23 cellular contexts compared by ENCODE assay signal in the genomic region with DNA sequence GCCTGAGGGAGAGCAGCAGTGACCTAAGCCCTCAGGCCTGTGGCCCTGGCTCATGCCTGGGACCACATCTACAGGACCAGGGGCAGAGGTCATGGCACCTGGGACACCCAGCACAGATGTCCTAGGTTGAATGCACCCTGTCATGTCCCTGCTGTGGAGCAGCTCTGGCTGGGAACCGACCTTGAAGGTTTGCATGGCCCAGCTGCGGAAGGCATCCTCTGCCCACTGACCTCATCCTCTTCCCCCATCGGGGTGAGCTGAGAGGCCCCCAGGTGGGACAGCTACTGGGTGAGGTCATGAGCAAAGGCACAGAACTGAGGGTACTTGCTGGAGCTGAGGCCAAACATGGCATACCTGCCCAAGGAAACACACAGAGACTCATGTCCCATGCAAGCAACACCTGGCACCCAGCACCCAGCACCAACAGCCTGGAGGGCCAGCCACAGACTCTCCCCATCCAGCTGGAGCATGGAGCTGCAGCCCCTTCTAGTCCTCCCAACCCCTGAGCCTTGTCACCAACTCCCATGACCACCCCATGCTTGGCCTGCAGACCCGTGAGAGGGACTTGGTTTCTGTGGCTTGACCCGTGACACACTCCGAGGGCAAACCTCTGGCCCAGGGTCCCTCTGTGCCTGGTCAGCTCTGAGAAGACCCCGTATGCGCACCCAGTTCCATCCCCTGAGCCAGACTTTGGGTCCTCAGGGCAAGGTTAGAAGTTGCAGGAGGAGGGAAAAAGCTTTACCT. TPM values are rescaled to one million over a fixed set of nuclear protein-coding genes. Genes with fewer than 3 reads are reported as not detected.
DNase-seq lines count a peak whose midpoint lies in the region; ATAC-seq and TF ChIP-seq lines count a peak whose summit lies in the region.
"Had no signal": no experiment of that assay in that cellular context is flagged by ENCODE, and none has a peak within 500 bp of the region (broad histone marks: within the 10 kb centered on the region; RNA-seq: fewer than 3 reads in every experiment).

No MANE protein-coding gene starts in this region.

- H3K36me3 Mint-ChIP-seq in activated naive CD8-positive, alpha-beta T cell treated with anti-CD3 and anti-CD28 coated beads, Interleukin-2, amount 10 ng/mL, durations not matched to agents 7 days and 5 days, result no peaks in the 10 kb centered on the region
- H3K36me3 Mint-ChIP-seq in activated naive CD8-positive, alpha-beta T cell treated with anti-CD3 and anti-CD28 coated beads, Interleukin-2, amount 50 U/mL, for 24 hours (ENCODE audit: low read depth), result no peaks in the 10 kb centered on the region
- H3K36me3 Mint-ChIP-seq in chondrocyte (ENCODE audit: low read depth), result no peaks in the 10 kb centered on the region
- no peaks in the 10 kb centered on the region for H3K36me3 Mint-ChIP-seq in nephron progenitor cell (ENCODE audit: low read depth)
- H3K36me3 Mint-ChIP-seq in activated CD4-positive, alpha-beta memory T cell treated with anti-CD3 and anti-CD28 coated beads for 36 hours, result no peaks in the 10 kb centered on the region
- H3K36me3 Mint-ChIP-seq: CD4-positive, CD25-positive, alpha-beta regulatory T cell; CD8-positive, alpha-beta T cell had no signal

- CTCF ChIA-PET in activated CD4-positive, alpha-beta memory T cell treated with anti-CD3 and anti-CD28 coated beads for 36 hours (lab: Charles Lee), result interaction anchor here (1.4 to 4.2 kb wide), 4 partner anchors 10 to 92 kb away, joined by 4 to 33 read pairs (median 5); no protein-coding TSS in a partner anchor

- peak; percentile 16 for DNase-seq in activated naive CD8-positive, alpha-beta T cell treated with anti-CD3 and anti-CD28 coated beads, Interleukin-2, amount 10 ng/mL, durations not matched to agents 7 days and 5 days
- no peak for DNase-seq in activated naive CD8-positive, alpha-beta T cell treated with anti-CD3 and anti-CD28 coated beads, Interleukin-2, amount 50 U/mL, for 24 hours
- DNase-seq in chondrocyte (ENCODE audit: low spot score) (peak; percentile 73), nephron progenitor cell (no peak), spleen (peak; percentile 67), NCI-H2107 (lab: John Stamatoyannopoulos, UW) (no peak)
- no peak for DNase-seq in activated CD4-positive, alpha-beta memory T cell treated with anti-CD3 and anti-CD28 coated beads for 36 hours
- no peak for DNase-seq in stimulated activated naive CD4-positive, alpha-beta T cell (lab: John Stamatoyannopoulos, UW)
- DNase-seq: CD4-positive, CD25-positive, alpha-beta regulatory T cell; CD8-positive, alpha-beta T cell; DMS 273 treated with DMSO at 0.1 percent for 48 hours; DMS79; EL; GDM1; GM23248; H9 had no signal

- no peak overlapping the region for H3K4me3 ChIP-seq in spleen
- H3K4me3 ChIP-seq: BLaER1, GM12878, GM23248 had no signal

- TF ChIP-seq POLR2A in spleen (IDR thresholded peaks at IDR 0.05), result no peak

- H3K36me3 ChIP-seq in spleen, result no peaks in the 10 kb centered on the region
- H3K36me3 ChIP-seq: BLaER1 had no signal

- POLR2A ChIA-PET in activated naive CD8-positive, alpha-beta T cell treated with anti-CD3 and anti-CD28 coated beads, Interleukin-2, amount 10 ng/mL, durations not matched to agents 7 days and 5 days (lab: Charles Lee), result no interaction called here
- POLR2A ChIA-PET in activated CD4-positive, alpha-beta memory T cell treated with anti-CD3 and anti-CD28 coated beads for 36 hours (lab: Charles Lee), result no interaction called here

- H3K27ac Mint-ChIP-seq in activated naive CD8-positive, alpha-beta T cell treated with anti-CD3 and anti-CD28 coated beads, Interleukin-2, amount 10 ng/mL, durations not matched to agents 7 days and 5 days, result no peak overlapping the region
- H3K27ac Mint-ChIP-seq in activated naive CD8-positive, alpha-beta T cell treated with anti-CD3 and anti-CD28 coated beads, Interleukin-2, amount 50 U/mL, for 24 hours, result no peak overlapping the region
- H3K27ac Mint-ChIP-seq in chondrocyte (ENCODE audit: unreplicated experiment), result no peak overlapping the region
- H3K27ac Mint-ChIP-seq in nephron progenitor cell, result peak overlapping the region; percentile 42
- no peak overlapping the region for H3K27ac Mint-ChIP-seq in activated CD4-positive, alpha-beta memory T cell treated with anti-CD3 and anti-CD28 coated beads for 36 hours
- H3K27ac Mint-ChIP-seq: B cell; CD8-positive, alpha-beta T cell had no signal

- H3K27me3 ChIP-seq in spleen (replicated peaks in 1 of 7), result no peaks in the 10 kb centered on the region
- H3K27me3 ChIP-seq: BLaER1 had no signal

- peaks cover 1% of the 10 kb centered on the region for H3K27me3 Mint-ChIP-seq in activated naive CD8-positive, alpha-beta T cell treated with anti-CD3 and anti-CD28 coated beads, Interleukin-2, amount 10 ng/mL, durations not matched to agents 7 days and 5 days
- no peaks in the 10 kb centered on the region for H3K27me3 Mint-ChIP-seq in activated naive CD8-positive, alpha-beta T cell treated with anti-CD3 and anti-CD28 coated beads, Interleukin-2, amount 50 U/mL, for 24 hours
- H3K27me3 Mint-ChIP-seq in chondrocyte (ENCODE audit: low read depth) (peaks cover 21% of the 10 kb centered on the region), nephron progenitor cell (ENCODE audit: low read depth, poor library complexity) (peaks cover 13% of the 10 kb centered on the region)
- no peaks in the 10 kb centered on the region for H3K27me3 Mint-ChIP-seq in activated CD4-positive, alpha-beta memory T cell treated with anti-CD3 and anti-CD28 coated beads for 36 hours
- H3K27me3 Mint-ChIP-seq: B cell; CD4-positive, CD25-positive, alpha-beta regulatory T cell had no signal

- no peaks in the 10 kb centered on the region for H3K4me1 Mint-ChIP-seq in activated naive CD8-positive, alpha-beta T cell treated with anti-CD3 and anti-CD28 coated beads, Interleukin-2, amount 10 ng/mL, durations not matched to agents 7 days and 5 days
- H3K4me1 Mint-ChIP-seq in activated naive CD8-positive, alpha-beta T cell treated with anti-CD3 and anti-CD28 coated beads, Interleukin-2, amount 50 U/mL, for 24 hours, result no peaks in the 10 kb centered on the region
- H3K4me1 Mint-ChIP-seq in chondrocyte (ENCODE audit: low read depth), result no peaks in the 10 kb centered on the region
- no peaks in the 10 kb centered on the region for H3K4me1 Mint-ChIP-seq in nephron progenitor cell
- H3K4me1 Mint-ChIP-seq in activated CD4-positive, alpha-beta memory T cell treated with anti-CD3 and anti-CD28 coated beads for 36 hours (ENCODE audit: low read depth), result no peaks in the 10 kb centered on the region
- H3K4me1 Mint-ChIP-seq: B cell; CD4-positive, CD25-positive, alpha-beta regulatory T cell; H9 had no signal

- intact Hi-C loops in spleen (cut with DNase I; ENCODE audit: low total_unique reads), result no loop called here
- intact Hi-C loops in activated CD4-positive, alpha-beta memory T cell treated with anti-CD3 and anti-CD28 coated beads for 36 hours (cut with micrococcal nuclease), result no loop called here

- H3K4me3 Mint-ChIP-seq in activated naive CD8-positive, alpha-beta T cell treated with anti-CD3 and anti-CD28 coated beads, Interleukin-2, amount 10 ng/mL, durations not matched to agents 7 days and 5 days, result no peak overlapping the region
- no peak overlapping the region for H3K4me3 Mint-ChIP-seq in activated naive CD8-positive, alpha-beta T cell treated with anti-CD3 and anti-CD28 coated beads, Interleukin-2, amount 50 U/mL, for 24 hours
- H3K4me3 Mint-ChIP-seq in chondrocyte (ENCODE audit: unreplicated experiment) (no peak overlapping the region), nephron progenitor cell (no peak overlapping the region)
- H3K4me3 Mint-ChIP-seq in activated CD4-positive, alpha-beta memory T cell treated with anti-CD3 and anti-CD28 coated beads for 36 hours, result no peak overlapping the region
- H3K4me3 Mint-ChIP-seq: B cell; CD4-positive, CD25-positive, alpha-beta regulatory T cell; CD8-positive, alpha-beta T cell; H9 had no signal

- no peaks in the 10 kb centered on the region for H3K4me1 ChIP-seq in spleen
- H3K4me1 ChIP-seq: BLaER1, Caco-2 had no signal

- no peak for ATAC-seq in activated naive CD8-positive, alpha-beta T cell treated with anti-CD3 and anti-CD28 coated beads, Interleukin-2, amount 10 ng/mL, durations not matched to agents 7 days and 5 days (ENCODE audit: low read depth)
- ATAC-seq in activated naive CD8-positive, alpha-beta T cell treated with anti-CD3 and anti-CD28 coated beads, Interleukin-2, amount 50 U/mL, for 24 hours, result no peak
- ATAC-seq: CD8-positive, alpha-beta T cell; GM12878; HCT116 had no signal

- H3K9me3 Mint-ChIP-seq in activated naive CD8-positive, alpha-beta T cell treated with anti-CD3 and anti-CD28 coated beads, Interleukin-2, amount 10 ng/mL, durations not matched to agents 7 days and 5 days, result no peaks in the 10 kb centered on the region
- no peaks in the 10 kb centered on the region for H3K9me3 Mint-ChIP-seq in activated naive CD8-positive, alpha-beta T cell treated with anti-CD3 and anti-CD28 coated beads, Interleukin-2, amount 50 U/mL, for 24 hours
- H3K9me3 Mint-ChIP-seq in chondrocyte (ENCODE audit: low read depth) (no peaks in the 10 kb centered on the region), nephron progenitor cell (no peaks in the 10 kb centered on the region)
- H3K9me3 Mint-ChIP-seq in activated CD4-positive, alpha-beta memory T cell treated with anti-CD3 and anti-CD28 coated beads for 36 hours, result no peaks in the 10 kb centered on the region
- H3K9me3 Mint-ChIP-seq: CD4-positive, CD25-positive, alpha-beta regulatory T cell; CD8-positive, alpha-beta T cell; H9 had no signal

- TF ChIP-seq CTCF in chondrocyte (IDR thresholded peaks at IDR 0.05) (no peak), nephron progenitor cell (IDR thresholded peaks at IDR 0.05) (no peak), spleen (IDR thresholded peaks at IDR 0.05 in 8 of 11, conservative IDR thresholded peaks at IDR 0.05 in 3 of 11) (no peak)

- H3K27ac ChIP-seq in spleen, result no peak overlapping the region
- H3K27ac ChIP-seq: 22Rv1, BLaER1, C4-2B, GM23248 had no signal

- WGBS in spleen, 5 donors, result 80 to 92% (median 88%) methylated on average over 5 to 8 of the region's 8 CpGs

- H3K9me3 ChIP-seq in spleen, result no peaks in the 10 kb centered on the region
- H3K9me3 ChIP-seq: BLaER1, Caco-2 had no signal

RNA-seq across cellular contexts. Expression of a gene that starts 33.0 kb away (rescaled TPM):
- total RNA-seq in activated naive CD8-positive, alpha-beta T cell treated with anti-CD3 and anti-CD28 coated beads, Interleukin-2, amount 10 ng/mL, durations not matched to agents 7 days and 5 days, result 100 to 1,000 TPM; 159 to 175 TPM
- total RNA-seq in chondrocyte, result 2.1 to 4.3 TPM (median 2.9 TPM) in 3 replicates
- 100 to 1,000 TPM; 187 to 309 (median 252) TPM for total RNA-seq in spleen
- 100 to 1,000 TPM; 162 to 202 (median 198) TPM for polyA plus RNA-seq in spleen
- 10 to 100 TPM; 44.3 to 45.4 TPM for total RNA-seq in activated CD4-positive, alpha-beta memory T cell treated with anti-CD3 and anti-CD28 coated beads for 36 hours

Comparison
In these comparisons a context has a peak if more than half of its experiments do, and no peak if none do; other contexts are left out.
1. DNase-seq: peak in activated naive CD8-positive, alpha-beta T cell treated with anti-CD3 and anti-CD28 coated beads, Interleukin-2, amount 10 ng/mL, durations not matched to agents 7 days and 5 days (single experiment), chondrocyte (single experiment) and spleen (single experiment); none in activated naive CD8-positive, alpha-beta T cell treated with anti-CD3 and anti-CD28 coated beads, Interleukin-2, amount 50 U/mL, for 24 hours (single experiment), nephron progenitor cell (single experiment), activated CD4-positive, alpha-beta memory T cell treated with anti-CD3 and anti-CD28 coated beads for 36 hours (single experiment), stimulated activated naive CD4-positive, alpha-beta T cell (0 of 6) and NCI-H2107 (single experiment).